In genomic region chr17:4032245-4032644, GRCh38 we compare ENCODE assay signal across 22 cellular contexts.
DNase-seq lines count a peak whose midpoint lies in the region; ATAC-seq, FAIRE-seq and TF ChIP-seq lines count a peak whose summit lies in the region.
"Had no signal": no experiment of that assay in that cellular context is flagged by ENCODE, and none has a peak within 500 bp of the region (broad histone marks: within the 10 kb centered on the region; RNA-seq: fewer than 3 reads in every experiment).

No MANE protein-coding gene starts in this region.

- intact Hi-C loops in body of pancreas (cut with DNase I) (no loop called here), pancreas (cut with DNase I) (no loop called here)

- TF ChIP-seq CTCF in A549 (IDR thresholded peaks at IDR 0.05) (no peak), body of pancreas (IDR thresholded peaks at IDR 0.05) (no peak), pancreas (IDR thresholded peaks at IDR 0.05) (no peak)

- DNase-seq in A549 (ENCODE audit: low read depth in 1 of 2, low spot score in 1 of 2) = no peak
- DNase-seq in body of pancreas = no peak
- DNase-seq in pancreas = no peak
- DNase-seq in SJCRH30 = no peak
- DNase-seq in activated T-cell treated with anti-CD3 and anti-CD28 coated beads, Interleukin-2, amount 50 U/mL, for 24 hours = no peak
- DNase-seq: ACHN; AML-193; BE2C; CD4-positive, alpha-beta T cell; CD8-positive, alpha-beta memory T cell; DMS79 treated with DMSO at 0.1 percent for 48 hours; GF-D8; HFFc6 had no signal

- WGBS in A549 (ENCODE audit: missing lambda C conversion rate) = 91% methylated on average over 3 of the region's 3 CpGs
- 52 to 56% methylated on average over 3 of the region's 3 CpGs for WGBS in body of pancreas, 2 donors
- WGBS in pancreas, 2 donors = 44 to 50% methylated on average over 3 of the region's 3 CpGs

- peaks cover 10% of the 10 kb centered on the region for H3K9me3 Mint-ChIP-seq in activated T-cell treated with anti-CD3 and anti-CD28 coated beads, Interleukin-2, amount 50 U/mL, for 24 hours

- no peak overlapping the region for H3K27ac ChIP-seq in A549
- peak overlapping the region; percentile 54 to 81 (median 78) for H3K27ac ChIP-seq in body of pancreas
- peak overlapping the region; percentile 65 to 87 (median 77) for H3K27ac ChIP-seq in pancreas
- no peak overlapping the region for H3K27ac ChIP-seq in SJCRH30
- H3K27ac ChIP-seq: 22Rv1; BLaER1 treated with 17β-estradiol and CSF1 and Interleukin-3, amounts not matched to agents 10 nM and 100 nM had no signal

- H3K9me3 ChIP-seq in A549 = peaks cover 32% of the 10 kb centered on the region
- peaks cover 0 to 5% (median 3%) of the 10 kb centered on the region in 3 donors for H3K9me3 ChIP-seq in body of pancreas
- no peaks in the 10 kb centered on the region for H3K9me3 ChIP-seq in pancreas
- peaks cover 11% of the 10 kb centered on the region for H3K9me3 ChIP-seq in SJCRH30 (replicated peaks)
- H3K9me3 ChIP-seq: BE2C had no signal

- peaks cover 91% of the 10 kb centered on the region for H3K36me3 Mint-ChIP-seq in activated T-cell treated with anti-CD3 and anti-CD28 coated beads, Interleukin-2, amount 50 U/mL, for 24 hours (ENCODE audit: low read depth)

- no peaks in the 10 kb centered on the region for H3K4me1 ChIP-seq in A549
- peaks cover 55% of the 10 kb centered on the region for H3K4me1 ChIP-seq in body of pancreas
- H3K4me1 ChIP-seq in pancreas = peaks cover 34 to 39% (median 36%) of the 10 kb centered on the region in 3 donors
- H3K4me1 ChIP-seq in SJCRH30 = no peaks in the 10 kb centered on the region
- H3K4me1 ChIP-seq: BE2C; BLaER1 treated with 17β-estradiol and CSF1 and Interleukin-3, amounts not matched to agents 10 nM and 100 nM had no signal

- TF ChIP-seq RAD21 in A549 (conservative IDR thresholded peaks at IDR 0.05 in 1 of 2, IDR thresholded peaks at IDR 0.05 in 1 of 2) = no peak

- POLR2A ChIA-PET in A549 (lab: Yijun Ruan, JAX) = no interaction called here

- no peaks in the 10 kb centered on the region for H3K27me3 Mint-ChIP-seq in activated T-cell treated with anti-CD3 and anti-CD28 coated beads, Interleukin-2, amount 50 U/mL, for 24 hours
- H3K27me3 Mint-ChIP-seq: CD4-positive, alpha-beta T cell; CD8-positive, alpha-beta memory T cell had no signal

- no peaks in the 10 kb centered on the region for H3K27me3 ChIP-seq in body of pancreas
- H3K27me3 ChIP-seq in pancreas = no peaks in the 10 kb centered on the region
- no peaks in the 10 kb centered on the region for H3K27me3 ChIP-seq in SJCRH30
- H3K27me3 ChIP-seq: BE2C; BLaER1 treated with 17β-estradiol and CSF1 and Interleukin-3, amounts not matched to agents 10 nM and 100 nM had no signal

- no peaks in the 10 kb centered on the region for H3K4me1 Mint-ChIP-seq in activated T-cell treated with anti-CD3 and anti-CD28 coated beads, Interleukin-2, amount 50 U/mL, for 24 hours (ENCODE audit: low read depth)
- H3K4me1 Mint-ChIP-seq: CD14-positive monocyte, GM23338, H9 had no signal

- FAIRE-seq in A549 (lab: Jason Lieb, UNC) = peak; percentile 86
- FAIRE-seq in pancreas (lab: Jason Lieb, UNC) = no peak
- FAIRE-seq: A204.1, GM12891, GM18507 had no signal

- H3K36me3 ChIP-seq in body of pancreas (replicated peaks in 1 of 2; ENCODE audit: insufficient read depth in 1 of 2, low read depth in 2 of 2) = peaks cover 0 to 4% of the 10 kb centered on the region in 2 donors
- peaks cover 0 to 16% (median 0%) of the 10 kb centered on the region in 3 donors for H3K36me3 ChIP-seq in pancreas
- H3K36me3 ChIP-seq in SJCRH30 = peaks cover 32% of the 10 kb centered on the region

- TF ChIP-seq POLR2A in A549 (IDR thresholded peaks at IDR 0.05; ENCODE audit: low read length) (no peak), body of pancreas (IDR thresholded peaks at IDR 0.05) (no peak)

- H3K4me3 ChIP-seq in A549 (no peak overlapping the region), body of pancreas (no peak overlapping the region), pancreas (no peak overlapping the region), SJCRH30 (no peak overlapping the region)
- H3K4me3 ChIP-seq: BLaER1 treated with 17β-estradiol and CSF1 and Interleukin-3, amounts not matched to agents 10 nM and 100 nM; GM23338 had no signal

- TF ChIP-seq EP300 in A549 (IDR thresholded peaks at IDR 0.05) = no peak

- H3K4me3 Mint-ChIP-seq in activated T-cell treated with anti-CD3 and anti-CD28 coated beads, Interleukin-2, amount 50 U/mL, for 24 hours = no peak overlapping the region
- H3K4me3 Mint-ChIP-seq: CD14-positive monocyte; CD4-positive, alpha-beta T cell; CD8-positive, alpha-beta memory T cell; GM23338; H9; HFFc6 had no signal

- H3K4me2 ChIP-seq in A549 = no peak overlapping the region
- H3K4me2 ChIP-seq: BLaER1 treated with 17β-estradiol and CSF1 and Interleukin-3, amounts not matched to agents 10 nM and 100 nM; GM23338 had no signal

- no peak for ATAC-seq in A549
- ATAC-seq in body of pancreas = no peak
- ATAC-seq in pancreas = no peak
- no peak for ATAC-seq in GM19328 (IDR thresholded peaks at IDR 0.05; ENCODE audit: unreplicated experiment)

- CTCF ChIA-PET in A549 (lab: Yijun Ruan, JAX) = interaction anchor here (0.6 to 2.7 kb wide), 6 partner anchors 10 to 119 kb away, joined by 3 to 13 read pairs (median 4); no protein-coding TSS in a partner anchor

- H3K27ac Mint-ChIP-seq in activated T-cell treated with anti-CD3 and anti-CD28 coated beads, Interleukin-2, amount 50 U/mL, for 24 hours = no peak overlapping the region
- H3K27ac Mint-ChIP-seq: CD14-positive monocyte; CD4-positive, alpha-beta T cell; GM23338; H9; HFFc6 had no signal

TF ChIP-seq in A549, 52 proteins besides CTCF, POLR2A, EP300 and RAD21 (continues in another document):
- TF ChIP-seq CHD2 (IDR thresholded peaks at IDR 0.05; ENCODE audit: low read length, partially characterized antibody) = no peak
- TF ChIP-seq GATA3 (IDR thresholded peaks at IDR 0.05; ENCODE audit: borderline replicate concordance) = no peak
- TF ChIP-seq ATOH8 (CRISPR knock-in tag; IDR thresholded peaks at IDR 0.05; ENCODE audit: low read depth) = no peak
- TF ChIP-seq SREBF2 (IDR thresholded peaks at IDR 0.05) = no peak
- no peak for TF ChIP-seq HOXB13 (CRISPR knock-in tag; IDR thresholded peaks at IDR 0.05; ENCODE audit: low read depth)
- no peak for TF ChIP-seq KDM1A (IDR thresholded peaks at IDR 0.05; ENCODE audit: low read depth)
- TF ChIP-seq E2F6 (IDR thresholded peaks at IDR 0.05; ENCODE audit: borderline replicate concordance, low read depth) = no peak
- TF ChIP-seq SMC3 (IDR thresholded peaks at IDR 0.05) = no peak
- no peak for TF ChIP-seq CBX2 (IDR thresholded peaks at IDR 0.05; ENCODE audit: borderline replicate concordance, low read depth)
- TF ChIP-seq REST (IDR thresholded peaks at IDR 0.05) = no peak
- no peak for TF ChIP-seq NFE2L2 (conservative IDR thresholded peaks at IDR 0.05; ENCODE audit: low read length)
- TF ChIP-seq ZC3H11A (IDR thresholded peaks at IDR 0.05) = no peak
- TF ChIP-seq PBX3 (IDR thresholded peaks at IDR 0.05) = no peak
- no peak for TF ChIP-seq KDM5A (IDR thresholded peaks at IDR 0.05)
- no peak for TF ChIP-seq ESRRA (IDR thresholded peaks at IDR 0.05; ENCODE audit: borderline replicate concordance, low read length)
- no peak for TF ChIP-seq MYC (IDR thresholded peaks at IDR 0.05; ENCODE audit: borderline replicate concordance, low read length)
- no peak for TF ChIP-seq HOXA7 (CRISPR knock-in tag; IDR thresholded peaks at IDR 0.05)

Comparison
In these comparisons a context has a peak if more than half of its experiments do, and no peak if none do; other contexts are left out.
1. H3K27ac ChIP-seq: peak in body of pancreas (4 of 4) and pancreas (4 of 4); none in A549 (0 of 2) and SJCRH30 (single experiment).